ENCODE assay signal across 8 cellular contexts in the genomic region with DNA sequence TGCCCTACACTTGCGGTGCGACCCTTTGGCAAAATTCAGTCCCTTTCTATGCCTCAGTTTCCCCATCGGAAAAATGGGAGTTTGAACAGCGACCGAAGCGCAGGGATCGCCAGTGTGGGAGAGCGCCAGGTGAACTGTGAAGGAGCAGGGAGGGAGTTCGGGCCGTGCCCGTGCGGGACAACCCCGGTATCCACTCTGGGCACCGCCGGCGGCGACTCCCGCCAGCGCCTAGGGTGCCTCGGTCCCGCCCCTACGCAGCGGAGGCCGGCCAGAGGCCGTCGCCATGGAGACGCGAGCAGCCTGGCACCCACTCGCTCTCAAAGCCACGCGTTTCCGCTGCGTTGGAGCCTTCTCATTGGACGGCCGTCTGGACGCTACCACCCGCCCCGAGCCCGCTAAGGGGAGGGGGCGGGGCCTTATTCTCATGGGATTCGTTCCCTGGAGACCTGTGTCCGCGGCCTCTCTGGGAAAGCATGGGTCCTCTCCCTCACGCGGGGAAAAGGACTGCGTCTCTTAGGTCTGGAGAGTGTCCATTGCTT. TPM values are rescaled to one million over a fixed set of nuclear protein-coding genes. Genes with fewer than 3 reads are reported as not detected.
DNase-seq lines count a peak whose midpoint lies in the region; ATAC-seq, FAIRE-seq and TF ChIP-seq lines count a peak whose summit lies in the region.

No MANE protein-coding gene starts in this region.

- H4K20me1 ChIP-seq in OCI-LY3 (ENCODE audit: insufficient read depth, low read length), result peaks cover 33% of the 10 kb centered on the region

- peak overlapping the region; percentile 81 for H3K4me2 ChIP-seq in OCI-LY3 (ENCODE audit: low read length)

- H3K36me3 ChIP-seq in OCI-LY3 (replicated peaks; ENCODE audit: low read depth, low read length), result peaks cover 6% of the 10 kb centered on the region

- H3K4me3 ChIP-seq in OCI-LY3 (ENCODE audit: low read length) (peak overlapping the region; percentile 98), epithelial cell of proximal tubule (ENCODE audit: low read depth, low read length) (peak overlapping the region; percentile 87)

- H3K4me1 ChIP-seq in OCI-LY3 (ENCODE audit: low read length), result peaks cover 45% of the 10 kb centered on the region

- H3K9me3 ChIP-seq in OCI-LY3 (ENCODE audit: insufficient read depth, low read length), result no peaks in the 10 kb centered on the region

- peak overlapping the region; percentile 98 for H3K27ac ChIP-seq in OCI-LY3 (ENCODE audit: low read length)

- peaks cover 43% of the 10 kb centered on the region for H3K79me2 ChIP-seq in OCI-LY3 (ENCODE audit: low read length)

- peak overlapping the region; percentile 86 for H3K9ac ChIP-seq in OCI-LY3 (ENCODE audit: low read length)

- no peaks in the 10 kb centered on the region for H3K27me3 ChIP-seq in OCI-LY3 (ENCODE audit: low read depth, low read length)

- no peak for TF ChIP-seq CTCF in D721Med (IDR thresholded peaks at IDR 0.05; ENCODE audit: insufficient read depth, missing control alignments)
- TF ChIP-seq CTCF in OCI-LY3 (IDR thresholded peaks at IDR 0.05; ENCODE audit: low read depth, low read length), result no peak
- no peak for TF ChIP-seq CTCF in epithelial cell of proximal tubule (conservative IDR thresholded peaks at IDR 0.05; ENCODE audit: low read depth, low read length)

- peak; percentile 68 for ATAC-seq in GM21526 (IDR thresholded peaks at IDR 0.05; ENCODE audit: low FRiP score, unreplicated experiment)

- FAIRE-seq in D721Med (lab: Jason Lieb, UNC), result no peak

- DNase-seq in D721Med (ENCODE audit: insufficient read length, low spot score) (peak; percentile 57), HuH-7.5 (ENCODE audit: low spot score) (peak; percentile 83), activated T-cell treated with anti-CD3 and anti-CD28 coated beads for 4 hours (peak; percentile 91), epithelial cell of proximal tubule (ENCODE audit: low read depth) (peak; percentile 70), mucosa of gallbladder (ENCODE audit: low spot score) (peak; percentile 99)
- DNase-seq in stimulated activated CD8-positive, alpha-beta memory T cell treated with anti-CD3 and anti-CD28 coated beads, Interleukin-4, amount 100 ng/mL, for 4 hours (ENCODE audit: low read depth in 2 of 2, low spot score in 1 of 2), result peak; percentile 91 to 96

- H2AFZ ChIP-seq in OCI-LY3 (ENCODE audit: low read depth, low read length), result peak overlapping the region; percentile 81

RNA-seq across cellular contexts. Expression of a gene that starts 0.7 kb away (rescaled TPM):
- 99.5 and 124 TPM in 2 replicates for total RNA-seq in epithelial cell of proximal tubule
- total RNA-seq in mucosa of gallbladder, result 335 TPM

RNA-seq across cellular contexts. Expression of a gene that starts 24.0 kb away (rescaled TPM):
- total RNA-seq in epithelial cell of proximal tubule (14.9 and 22.4 TPM in 2 replicates), mucosa of gallbladder (51.7 TPM)

RNA-seq across cellular contexts. Expression of a gene that starts 39.4 kb away (rescaled TPM):
- total RNA-seq in epithelial cell of proximal tubule, result 16.4 and 25.3 TPM in 2 replicates
- 36.9 TPM for total RNA-seq in mucosa of gallbladder

RNA-seq across cellular contexts. Expression of a gene that starts 45.8 kb away (rescaled TPM):
- 0.14 and 1.1 TPM in 2 replicates for total RNA-seq in epithelial cell of proximal tubule
- 2.3 TPM for total RNA-seq in mucosa of gallbladder

Comparison
In these comparisons a context has a peak if more than half of its experiments do, and no peak if none do; other contexts are left out.
1. Peak in every context shown above with its lines: DNase-seq, ATAC-seq, H3K4me3 ChIP-seq and H3K27ac ChIP-seq.